13 cellular contexts compared by ENCODE assay signal in the genomic region with DNA sequence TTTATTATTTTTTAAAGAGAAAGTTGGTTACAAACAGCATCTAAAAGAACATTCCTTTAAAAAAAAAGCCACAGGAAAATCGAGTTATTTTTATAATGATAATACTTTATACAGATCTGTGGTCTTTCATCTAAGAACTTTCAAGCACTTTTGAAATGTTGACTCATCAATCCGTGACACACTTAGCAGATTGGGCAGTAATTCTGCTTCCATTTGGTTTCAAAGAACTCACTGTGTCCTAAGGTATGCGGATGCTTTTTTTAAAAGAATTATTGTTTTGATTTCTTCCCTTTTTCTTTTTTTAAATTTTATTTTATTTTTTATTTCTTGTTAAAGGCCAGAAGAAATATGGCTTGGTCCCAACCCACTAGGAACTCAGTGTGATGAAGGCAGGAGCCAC.
DNase-seq lines count a peak whose midpoint lies in the region; ATAC-seq and TF ChIP-seq lines count a peak whose summit lies in the region.
"Had no signal": no experiment of that assay in that cellular context is flagged by ENCODE, and none has a peak within 500 bp of the region (broad histone marks: within the 10 kb centered on the region; RNA-seq: fewer than 3 reads in every experiment).

No MANE protein-coding gene starts in this region.

- 1% methylated on average over 3 of the region's 3 CpGs for WGBS in GM23248 (ENCODE audit: low coverage in 1 of 2, low lambda C conversion rate in 2 of 2, missing lambda C conversion rate in 2 of 2), 2 experiments

- no peaks in the 10 kb centered on the region for H3K9me3 Mint-ChIP-seq in activated T-cell treated with anti-CD3 and anti-CD28 coated beads, Interleukin-2, amount 50 U/mL, for 72 hours
- H3K9me3 Mint-ChIP-seq: GM23338 had no signal

- in situ Hi-C loops in GM23248 (cut with MboI) = no loop called here

- H3K36me3 Mint-ChIP-seq in activated T-cell treated with anti-CD3 and anti-CD28 coated beads, Interleukin-2, amount 50 U/mL, for 72 hours (ENCODE audit: insufficient read depth in 2 of 2) = peaks cover 0 to 7% of the 10 kb centered on the region in 2 donors

- DNase-seq in GM23248 (peak; percentile 88), foreskin fibroblast (peak; percentile 67 to 81), KG1 (lab: John Stamatoyannopoulos, UW) (no peak), NK-92 (lab: John Stamatoyannopoulos, UW; ENCODE audit: unreplicated experiment) (no peak)
- DNase-seq in activated T-cell treated with anti-CD3 and anti-CD28 coated beads, Interleukin-2, amount 50 U/mL, for 72 hours = no peak
- DNase-seq: activated T-cell treated with anti-CD3 and anti-CD28 coated beads, Interleukin-2, amount 50 U/mL, for 1 hour; DMS79 treated with DMSO at 0.1 percent for 48 hours had no signal

- ATAC-seq in activated T-cell treated with anti-CD3 and anti-CD28 coated beads, Interleukin-2, amount 50 U/mL, for 72 hours (replicated peaks in 1 of 2) = no peak
- no peak for ATAC-seq in GM19395 (IDR thresholded peaks at IDR 0.05; ENCODE audit: unreplicated experiment)
- ATAC-seq: GM23338 had no signal

- peaks cover 76% of the 10 kb centered on the region for H3F3A ChIP-seq in GM23248 (ENCODE audit: insufficient read depth)

- peak overlapping the region; percentile 30 for H3K9ac ChIP-seq in GM23248

- peaks cover 63% of the 10 kb centered on the region for H3K4me1 Mint-ChIP-seq in activated T-cell treated with anti-CD3 and anti-CD28 coated beads, Interleukin-2, amount 50 U/mL, for 72 hours (ENCODE audit: low read depth)

- no peak overlapping the region for H3K4me3 Mint-ChIP-seq in activated T-cell treated with anti-CD3 and anti-CD28 coated beads, Interleukin-2, amount 50 U/mL, for 72 hours
- H3K4me3 Mint-ChIP-seq: GM23338, type B pancreatic cell had no signal

- no peak overlapping the region for H2AFZ ChIP-seq in GM23248
- H2AFZ ChIP-seq: GM23338 had no signal

- peaks cover 81% of the 10 kb centered on the region for H3K4me1 ChIP-seq in GM23248 (ENCODE audit: insufficient read depth)

- TF ChIP-seq CTCF in VCaP (conservative IDR thresholded peaks at IDR 0.05) (no peak), foreskin fibroblast (IDR thresholded peaks at IDR 0.05; ENCODE audit: low read depth, low read length) (no peak)

- no peak overlapping the region for H3K27ac Mint-ChIP-seq in activated T-cell treated with anti-CD3 and anti-CD28 coated beads, Interleukin-2, amount 50 U/mL, for 72 hours
- H3K27ac Mint-ChIP-seq: GM23338, type B pancreatic cell had no signal

- peaks cover 9% of the 10 kb centered on the region for H3K27me3 Mint-ChIP-seq in activated T-cell treated with anti-CD3 and anti-CD28 coated beads, Interleukin-2, amount 50 U/mL, for 72 hours (ENCODE audit: low read depth)
- H3K27me3 Mint-ChIP-seq: type B pancreatic cell had no signal

- H3K27ac ChIP-seq in GM23248 (peak overlapping the region; percentile 99), VCaP (peak overlapping the region; percentile 1; the same call in 1 of the 2 replicates), skin epidermis (peak overlapping the region in 15 of 21 experiments; percentile 3 to 93 (median 58))
- H3K27ac ChIP-seq: neutrophil had no signal

- no peaks in the 10 kb centered on the region for H3K9me2 ChIP-seq in GM23248 (ENCODE audit: insufficient read depth)

- H3K4me3 ChIP-seq in GM23248 = peak overlapping the region; percentile 13
- H3K4me3 ChIP-seq in foreskin fibroblast (ENCODE audit: low read depth in 1 of 2, low read length in 2 of 2) = no peak overlapping the region
- no peak overlapping the region for H3K4me3 ChIP-seq in skin epidermis
- H3K4me3 ChIP-seq: GM23338 had no signal

- H3K27me3 ChIP-seq in GM23248 (replicated peaks; ENCODE audit: insufficient read depth) = no peaks in the 10 kb centered on the region
- H3K27me3 ChIP-seq: neutrophil had no signal

- H3K79me2 ChIP-seq in GM23248 (ENCODE audit: insufficient read depth) = peaks cover 4% of the 10 kb centered on the region; the same call in 1 of the 2 replicates

- no peaks in the 10 kb centered on the region for H3K9me3 ChIP-seq in GM23248 (ENCODE audit: low read depth)
- H3K9me3 ChIP-seq: neutrophil had no signal

- no peaks in the 10 kb centered on the region for H4K20me1 ChIP-seq in GM23248 (ENCODE audit: insufficient read depth)

- H3K4me2 ChIP-seq in GM23248 (ENCODE audit: unreplicated experiment) = peak overlapping the region; percentile 72
- H3K4me2 ChIP-seq: GM23338 had no signal

- H3K36me3 ChIP-seq in GM23248 (ENCODE audit: low read depth) = no peaks in the 10 kb centered on the region
- H3K36me3 ChIP-seq: neutrophil had no signal

Comparison
In these comparisons a context has a peak if more than half of its experiments do, and no peak if none do; other contexts are left out.
1. DNase-seq: peak in GM23248 (single experiment) and foreskin fibroblast (2 of 2); none in activated T-cell treated with anti-CD3 and anti-CD28 coated beads, Interleukin-2, amount 50 U/mL, for 72 hours (0 of 2), KG1 (single experiment) and NK-92 (single experiment).
2. H3K27ac ChIP-seq: peak in every context shown above with its lines; median percentile 99 in GM23248; 58 in skin epidermis; 1 in VCaP.